In the genomic region with DNA sequence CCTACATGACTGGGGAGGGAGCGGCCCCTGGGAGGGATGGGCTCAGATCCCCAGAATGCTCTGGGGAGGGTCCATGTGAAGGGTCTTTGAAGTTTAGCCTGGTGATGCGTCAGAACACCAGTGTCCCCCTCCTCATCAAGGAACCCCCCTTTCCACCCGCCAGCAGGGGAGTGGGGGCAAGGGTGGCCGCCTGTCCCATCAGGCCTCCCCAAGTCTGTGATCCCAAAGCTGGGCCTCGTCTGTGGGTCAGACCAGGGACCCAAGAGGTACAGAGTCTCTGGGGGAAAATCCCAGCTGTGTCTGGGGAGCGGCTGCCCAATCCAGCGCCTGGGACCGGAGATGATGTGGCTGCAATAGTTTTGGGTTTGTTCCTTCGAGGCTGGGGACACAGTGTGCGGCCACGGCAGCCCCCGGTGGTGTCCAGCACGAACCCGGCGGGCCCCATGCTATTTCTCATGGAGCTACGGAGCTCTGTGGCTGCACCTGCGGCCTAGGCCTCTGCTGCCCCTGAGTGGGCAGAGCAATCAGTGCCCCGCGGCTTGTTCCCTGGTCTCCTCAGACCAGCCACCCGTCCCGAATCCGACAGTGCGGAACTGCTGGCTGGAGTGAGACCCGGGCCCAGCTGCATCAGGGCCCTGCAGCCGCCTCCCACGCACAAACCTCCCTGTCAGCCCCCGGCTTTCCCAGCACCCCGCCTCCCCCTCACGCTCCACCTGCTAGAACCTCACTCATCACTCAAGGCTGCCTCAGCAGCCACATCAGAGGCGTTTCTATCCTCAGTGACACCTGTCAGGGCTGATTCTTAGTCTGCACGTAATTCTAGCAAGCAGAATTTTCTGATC, we compare ENCODE assay signal across 10 cellular contexts. TPM values are rescaled to one million over a fixed set of nuclear protein-coding genes. Genes with fewer than 3 reads are reported as not detected.
DNase-seq lines count a peak whose midpoint lies in the region; ATAC-seq and TF ChIP-seq lines count a peak whose summit lies in the region.
"Had no signal": no experiment of that assay in that cellular context is flagged by ENCODE, and none has a peak within 500 bp of the region (broad histone marks: within the 10 kb centered on the region; RNA-seq: fewer than 3 reads in every experiment).

No MANE protein-coding gene starts in this region.

- no peaks in the 10 kb centered on the region for H3K36me3 Mint-ChIP-seq in CD8-positive, alpha-beta T cell
- H3K36me3 Mint-ChIP-seq in nephron progenitor cell (ENCODE audit: low read depth) = no peaks in the 10 kb centered on the region
- H3K36me3 Mint-ChIP-seq: natural killer cell had no signal

- intact Hi-C loops in CD8-positive, alpha-beta T cell (cut with DNase I, micrococcal nuclease) = loop anchor here (1.0 kb wide), 2 partner anchors 9 to 32 kb away; no protein-coding TSS in a partner anchor

- peaks cover 31% of the 10 kb centered on the region for H3K4me1 ChIP-seq in CD8-positive, alpha-beta T cell (ENCODE audit: insufficient read depth, low read length)
- no peaks in the 10 kb centered on the region for H3K4me1 ChIP-seq in foreskin keratinocyte

- H3K4me3 ChIP-seq in CD8-positive, alpha-beta T cell (ENCODE audit: low read depth, low read length) = no peak overlapping the region
- H3K4me3 ChIP-seq: upper lobe of left lung had no signal

- no peak for TF ChIP-seq CTCF in CD8-positive, alpha-beta T cell (IDR thresholded peaks at IDR 0.05)
- TF ChIP-seq CTCF in nephron progenitor cell (IDR thresholded peaks at IDR 0.05) = no peak
- TF ChIP-seq CTCF in foreskin keratinocyte (conservative IDR thresholded peaks at IDR 0.05) = no peak

- CTCF ChIA-PET in CD8-positive, alpha-beta T cell (lab: Charles Lee) = interaction anchor here (1.1 to 1.7 kb wide), 4 partner anchors 18 to 53 kb away, joined by 3 to 6 read pairs (median 4); no protein-coding TSS in a partner anchor

- peak overlapping the region; percentile 49 for H3K27ac Mint-ChIP-seq in CD8-positive, alpha-beta T cell
- no peak overlapping the region for H3K27ac Mint-ChIP-seq in nephron progenitor cell
- H3K27ac Mint-ChIP-seq: natural killer cell had no signal

- peak overlapping the region; percentile 12 for H3K4me3 Mint-ChIP-seq in CD8-positive, alpha-beta T cell
- H3K4me3 Mint-ChIP-seq in nephron progenitor cell = no peak overlapping the region
- H3K4me3 Mint-ChIP-seq: natural killer cell had no signal

- peaks cover 37% of the 10 kb centered on the region for H3K4me1 Mint-ChIP-seq in CD8-positive, alpha-beta T cell (ENCODE audit: low read depth)
- peaks cover 68% of the 10 kb centered on the region for H3K4me1 Mint-ChIP-seq in nephron progenitor cell
- H3K4me1 Mint-ChIP-seq: natural killer cell had no signal

- H3K9me3 ChIP-seq in CD8-positive, alpha-beta T cell (ENCODE audit: low read length) = no peaks in the 10 kb centered on the region
- H3K9me3 ChIP-seq: upper lobe of left lung had no signal

- no peak overlapping the region for H3K27ac ChIP-seq in CD8-positive, alpha-beta T cell (ENCODE audit: low read depth, low read length)
- H3K27ac ChIP-seq in foreskin keratinocyte = no peak overlapping the region

- no peaks in the 10 kb centered on the region for H3K9me3 Mint-ChIP-seq in CD8-positive, alpha-beta T cell
- no peaks in the 10 kb centered on the region for H3K9me3 Mint-ChIP-seq in nephron progenitor cell
- H3K9me3 Mint-ChIP-seq: natural killer cell had no signal

- H3K36me3 ChIP-seq in CD8-positive, alpha-beta T cell (ENCODE audit: insufficient read depth, low read length) = no peaks in the 10 kb centered on the region
- H3K36me3 ChIP-seq: upper lobe of left lung had no signal

- no peaks in the 10 kb centered on the region for H3K27me3 Mint-ChIP-seq in CD8-positive, alpha-beta T cell (ENCODE audit: low read depth)
- H3K27me3 Mint-ChIP-seq in nephron progenitor cell (ENCODE audit: low read depth, poor library complexity) = peaks cover 4% of the 10 kb centered on the region

- peak; percentile 38 to 91 (median 62) for DNase-seq in CD8-positive, alpha-beta T cell
- DNase-seq in NCI-H1417 treated with DMSO at 0.1 percent for 48 hours (lab: John Stamatoyannopoulos, UW) = peak; percentile 30
- DNase-seq in activated T-cell treated with anti-CD3 and anti-CD28 coated beads for 4 hours = peak; percentile 65
- DNase-seq in nephron progenitor cell = peak; percentile 78
- no peak for DNase-seq in foreskin keratinocyte
- DNase-seq in NCI-H2029 (lab: John Stamatoyannopoulos, UW) = no peak
- DNase-seq: natural killer cell had no signal

- POLR2A ChIA-PET in CD8-positive, alpha-beta T cell (lab: Charles Lee) = interaction anchor here (1.1 kb wide), 1 partner anchor 26 kb away, joined by 4 read pairs; no protein-coding TSS in a partner anchor

- peak; percentile 98 for ATAC-seq in CD8-positive, alpha-beta T cell
- ATAC-seq in HG02759 (IDR thresholded peaks at IDR 0.05; ENCODE audit: unreplicated experiment) = no peak
- ATAC-seq in foreskin keratinocyte = no peak
- ATAC-seq in HG02623 (IDR thresholded peaks at IDR 0.05; ENCODE audit: unreplicated experiment) = no peak

- no peaks in the 10 kb centered on the region for H3K27me3 ChIP-seq in CD8-positive, alpha-beta T cell (ENCODE audit: insufficient read depth, low read length)
- peaks cover 30% of the 10 kb centered on the region for H3K27me3 ChIP-seq in foreskin keratinocyte
- H3K27me3 ChIP-seq: upper lobe of left lung had no signal

RNA-seq across cellular contexts. Expression of a gene that starts 29.2 kb away (rescaled TPM):
- 10 to 100 TPM; 10.2 to 11.4 TPM for total RNA-seq in CD8-positive, alpha-beta T cell
- not detected in 2 replicates for total RNA-seq in foreskin keratinocyte
- polyA plus RNA-seq in foreskin keratinocyte = 0.06 and 0.07 TPM in 2 replicates

Comparison
In these comparisons a context has a peak if more than half of its experiments do, and no peak if none do; other contexts are left out.
1. DNase-seq: peak in CD8-positive, alpha-beta T cell (7 of 7), NCI-H1417 treated with DMSO at 0.1 percent for 48 hours (single experiment), activated T-cell treated with anti-CD3 and anti-CD28 coated beads for 4 hours (single experiment) and nephron progenitor cell (single experiment); none in foreskin keratinocyte (0 of 2) and NCI-H2029 (single experiment).
2. RNA of a gene that starts 29.2 kb away (total RNA-seq): 10.2 to 11.4 TPM in CD8-positive, alpha-beta T cell; not detected in foreskin keratinocyte; every median in the first group is over 10 times any median in the second.